15 cellular contexts compared by ENCODE assay signal in genomic region chr20:2973574-2973973, GRCh38.
DNase-seq lines count a peak whose midpoint lies in the region; ATAC-seq, FAIRE-seq and TF ChIP-seq lines count a peak whose summit lies in the region.
"Had no signal": no experiment of that assay in that cellular context is flagged by ENCODE, and none has a peak within 500 bp of the region (broad histone marks: within the 10 kb centered on the region; RNA-seq: fewer than 3 reads in every experiment).

No MANE protein-coding gene starts in this region.

- TF ChIP-seq CTCF in HepG2 (CRISPR knock-in tag; IDR thresholded peaks at IDR 0.05) (no peak), right lobe of liver (IDR thresholded peaks at IDR 0.05) (no peak), neural progenitor cell (IDR thresholded peaks at IDR 0.05) (no peak)

- H3K36me3 ChIP-seq in HepG2 (replicated peaks in 1 of 2; ENCODE audit: control insufficient read depth in 1 of 2, insufficient read depth in 2 of 2, low read length in 2 of 2) (peaks cover 5 to 12% of the 10 kb centered on the region in 2 experiments; a peak in 4 of 5 replicates), right lobe of liver (no peaks in the 10 kb centered on the region), neural progenitor cell (no peaks in the 10 kb centered on the region), MG63 (no peaks in the 10 kb centered on the region)

- ATAC-seq in HepG2 (peak; percentile 30; the same call in 2 of the 3 replicates), right lobe of liver (no peak)
- ATAC-seq in central memory CD8-positive, alpha-beta T cell (replicated peaks; ENCODE audit: extremely low read depth, poor library complexity, severe bottlenecking), result no peak
- no peak for ATAC-seq in activated naive CD4-positive, alpha-beta T cell treated with anti-CD3 and anti-CD28 coated beads, Interleukin-2, amount 50 U/mL, for 72 hours

- H3K9me3 ChIP-seq in HepG2 (ENCODE audit: low read length) (no peaks in the 10 kb centered on the region), right lobe of liver (no peaks in the 10 kb centered on the region), neural progenitor cell (ENCODE audit: low read depth) (no peaks in the 10 kb centered on the region), MG63 (no peaks in the 10 kb centered on the region)

- H4K20me1 ChIP-seq in HepG2 (ENCODE audit: insufficient read depth, low read length), result no peaks in the 10 kb centered on the region
- peaks cover 7% of the 10 kb centered on the region for H4K20me1 ChIP-seq in neural progenitor cell (ENCODE audit: low read depth)

- H3K4me2 ChIP-seq in HepG2 (ENCODE audit: low read depth, low read length) (no peak overlapping the region), neural progenitor cell (no peak overlapping the region)
- H3K4me2 ChIP-seq: BLaER1 treated with 17β-estradiol and CSF1 and Interleukin-3, amounts not matched to agents 10 nM and 100 nM had no signal

- WGBS in HepG2 (ENCODE audit: low lambda C conversion rate), result 94% methylated on average over 3 of the region's 3 CpGs
- 91% methylated on average over 2 of the region's 3 CpGs for WGBS in right lobe of liver (ENCODE audit: insufficient coverage, low coverage, low lambda C conversion rate, missing lambda C conversion rate)

- no peak overlapping the region for H2AFZ ChIP-seq in HepG2 (ENCODE audit: low read length)
- H2AFZ ChIP-seq in neural progenitor cell (replicated peaks), result no peak overlapping the region

- DNase-seq in HepG2 (ENCODE audit: low spot score) (peak; percentile 41), right lobe of liver (no peak), neural progenitor cell (ENCODE audit: low spot score) (peak; percentile 6), MG63 (no peak), NCI-H2081 treated with DMSO at 0.1 percent for 48 hours (lab: John Stamatoyannopoulos, UW) (no peak)
- no peak for DNase-seq in central memory CD8-positive, alpha-beta T cell (ENCODE audit: low spot score in 2 of 2)
- DNase-seq in activated naive CD4-positive, alpha-beta T cell treated with anti-CD3 and anti-CD28 coated beads, Interleukin-2, amount 50 U/mL, for 72 hours (ENCODE audit: low spot score in 2 of 2), result no peak
- DNase-seq: 8988T; ACHN; Calu3; CD4-positive, alpha-beta T cell; DMS 273 treated with DMSO at 0.1 percent for 48 hours; H7 had no signal

- CTCF ChIA-PET in HepG2 (lab: Yijun Ruan, JAX; ENCODE audit: low intra/inter-chr PET ratio, low total read pairs), result no interaction called here

- no TSS peak for BruUV-seq in HepG2 (replicated peaks; lab: Mats Ljungman, UMichigan)

- H3K27ac Mint-ChIP-seq in central memory CD8-positive, alpha-beta T cell (ENCODE audit: low read depth), result peak overlapping the region; percentile 26
- no peak overlapping the region for H3K27ac Mint-ChIP-seq in neural progenitor cell
- no peak overlapping the region for H3K27ac Mint-ChIP-seq in activated naive CD4-positive, alpha-beta T cell treated with anti-CD3 and anti-CD28 coated beads, Interleukin-2, amount 50 U/mL, for 72 hours
- H3K27ac Mint-ChIP-seq: CD4-positive, alpha-beta T cell had no signal

- peaks cover 18% of the 10 kb centered on the region for H3K4me1 Mint-ChIP-seq in central memory CD8-positive, alpha-beta T cell
- H3K4me1 Mint-ChIP-seq in neural progenitor cell, result no peaks in the 10 kb centered on the region

- peaks cover 15% of the 10 kb centered on the region for H3K36me3 Mint-ChIP-seq in central memory CD8-positive, alpha-beta T cell (ENCODE audit: insufficient read depth)
- peaks cover 17% of the 10 kb centered on the region for H3K36me3 Mint-ChIP-seq in neural progenitor cell
- peaks cover 6 to 10% of the 10 kb centered on the region in 2 donors for H3K36me3 Mint-ChIP-seq in activated naive CD4-positive, alpha-beta T cell treated with anti-CD3 and anti-CD28 coated beads, Interleukin-2, amount 50 U/mL, for 72 hours

- FAIRE-seq in HepG2 (lab: Jason Lieb, UNC), result no peak
- FAIRE-seq: GM18507 had no signal

- TF ChIP-seq POLR2A in HepG2 (IDR thresholded peaks at IDR 0.05; ENCODE audit: insufficient read depth in 1 of 2, low read depth in 2 of 2, low read length in 2 of 2), result no peak
- TF ChIP-seq POLR2A in right lobe of liver (IDR thresholded peaks at IDR 0.05), result no peak

- H3K4me3 ChIP-seq in HepG2 (replicated peaks in 1 of 3; ENCODE audit: insufficient read depth in 1 of 3, low read depth in 2 of 3, low read length in 3 of 3) (no peak overlapping the region), right lobe of liver (no peak overlapping the region), neural progenitor cell (no peak overlapping the region), MG63 (no peak overlapping the region)
- H3K4me3 ChIP-seq: BLaER1 treated with 17β-estradiol and CSF1 and Interleukin-3, amounts not matched to agents 10 nM and 100 nM had no signal

- H3K79me2 ChIP-seq in HepG2 (ENCODE audit: insufficient read depth, low read length) (no peaks in the 10 kb centered on the region), neural progenitor cell (ENCODE audit: low read depth) (peaks cover 6% of the 10 kb centered on the region)

- peaks cover 3% of the 10 kb centered on the region for H3F3A ChIP-seq in neural progenitor cell (ENCODE audit: low read depth)

- no peaks in the 10 kb centered on the region for H3K9me3 Mint-ChIP-seq in central memory CD8-positive, alpha-beta T cell
- no peaks in the 10 kb centered on the region for H3K9me3 Mint-ChIP-seq in neural progenitor cell
- no peaks in the 10 kb centered on the region for H3K9me3 Mint-ChIP-seq in activated naive CD4-positive, alpha-beta T cell treated with anti-CD3 and anti-CD28 coated beads, Interleukin-2, amount 50 U/mL, for 72 hours
- H3K9me3 Mint-ChIP-seq: CD4-positive, alpha-beta T cell had no signal

- no peaks in the 10 kb centered on the region for H3K27me3 Mint-ChIP-seq in central memory CD8-positive, alpha-beta T cell
- H3K27me3 Mint-ChIP-seq in neural progenitor cell (ENCODE audit: insufficient read depth, low read depth), result no peaks in the 10 kb centered on the region
- H3K27me3 Mint-ChIP-seq: CD4-positive, alpha-beta T cell had no signal

- POLR2A ChIA-PET in HepG2 (lab: Yijun Ruan, JAX), result interaction anchor here (0.7 kb wide), 1 partner anchor 26 kb away, joined by 3 read pairs; no protein-coding TSS in a partner anchor

- H3K4me3 Mint-ChIP-seq in central memory CD8-positive, alpha-beta T cell, result no peak overlapping the region
- no peak overlapping the region for H3K4me3 Mint-ChIP-seq in neural progenitor cell
- H3K4me3 Mint-ChIP-seq: CD4-positive, alpha-beta T cell had no signal

- H3K27me3 ChIP-seq in HepG2 (ENCODE audit: control insufficient read depth in 1 of 2, insufficient read depth in 2 of 2, low read length in 2 of 2) (no peaks in the 10 kb centered on the region), right lobe of liver (no peaks in the 10 kb centered on the region), neural progenitor cell (no peaks in the 10 kb centered on the region), MG63 (no peaks in the 10 kb centered on the region)
- H3K27me3 ChIP-seq: BLaER1 treated with 17β-estradiol and CSF1 and Interleukin-3, amounts not matched to agents 10 nM and 100 nM had no signal

- TF ChIP-seq EP300 in HepG2 (IDR thresholded peaks at IDR 0.05; ENCODE audit: low read depth in 2 of 2, low read length in 2 of 2) (no peak), HepG2 (CRISPR knock-in tag; IDR thresholded peaks at IDR 0.05; ENCODE audit: borderline replicate concordance) (no peak)

- no peak overlapping the region for H3K27ac ChIP-seq in HepG2 (ENCODE audit: extremely low read length, insufficient read depth, low read length)
- no peak overlapping the region for H3K27ac ChIP-seq in right lobe of liver
- no peak overlapping the region for H3K27ac ChIP-seq in neural progenitor cell
- H3K27ac ChIP-seq: BLaER1 treated with 17β-estradiol and CSF1 and Interleukin-3, amounts not matched to agents 10 nM and 100 nM had no signal

- peaks cover 22% of the 10 kb centered on the region for H3K4me1 ChIP-seq in HepG2 (ENCODE audit: insufficient read depth, low read length)
- H3K4me1 ChIP-seq in right lobe of liver, result no peaks in the 10 kb centered on the region
- no peaks in the 10 kb centered on the region for H3K4me1 ChIP-seq in neural progenitor cell

- in situ Hi-C loops in HepG2 (cut with HindIII; ENCODE audit: extremely low pct_ligation_motif_present, low pct_unique_long_range_greater_than_20kb), result no loop called here

- no peak for TF ChIP-seq RAD21 in HepG2 (CRISPR knock-in tag; IDR thresholded peaks at IDR 0.05)

- H3K9ac ChIP-seq in HepG2 (ENCODE audit: insufficient read depth, low read depth, low read length) (no peak overlapping the region), neural progenitor cell (no peak overlapping the region)
- H3K9ac ChIP-seq: BLaER1 treated with 17β-estradiol and CSF1 and Interleukin-3, amounts not matched to agents 10 nM and 100 nM had no signal

- intact Hi-C loops in HepG2 (cut with micrococcal nuclease; ENCODE audit: unreplicated experiment), result no loop called here
- intact Hi-C loops in right lobe of liver (cut with DNase I), result no loop called here

TF ChIP-seq in HepG2, 621 proteins besides CTCF, POLR2A, EP300 and RAD21:
- TF ChIP-seq, protein P1, sequence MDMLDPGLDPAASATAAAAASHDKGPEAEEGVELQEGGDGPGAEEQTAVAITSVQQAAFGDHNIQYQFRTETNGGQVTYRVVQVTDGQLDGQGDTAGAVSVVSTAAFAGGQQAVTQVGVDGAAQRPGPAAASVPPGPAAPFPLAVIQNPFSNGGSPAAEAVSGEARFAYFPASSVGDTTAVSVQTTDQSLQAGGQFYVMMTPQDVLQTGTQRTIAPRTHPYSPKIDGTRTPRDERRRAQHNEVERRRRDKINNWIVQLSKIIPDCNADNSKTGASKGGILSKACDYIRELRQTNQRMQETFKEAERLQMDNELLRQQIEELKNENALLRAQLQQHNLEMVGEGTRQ (IDR thresholded peaks at IDR 0.05; ENCODE audit: low read depth, low read length), result 0 out of 2 replicates have a peak, but pooled peaks have one; percentile 6
- TF ChIP-seq, protein P1 (CRISPR knock-in tag; IDR thresholded peaks at IDR 0.05; ENCODE audit: borderline replicate concordance), result no peak
- 0 out of 2 replicates have a peak, but pooled peaks have one; percentile 27 for TF ChIP-seq ZNF557 (CRISPR knock-in tag; IDR thresholded peaks at IDR 0.05)
- TF ChIP-seq DR1 (CRISPR knock-in tag; IDR thresholded peaks at IDR 0.05), result no peak
TF ChIP-seq in HepG2: peak in this region for 2.

Comparison
In these comparisons a context has a peak if more than half of its experiments do, and no peak if none do; other contexts are left out.
1. DNase-seq: peak in HepG2 (single experiment) and neural progenitor cell (single experiment); none in right lobe of liver (0 of 3), central memory CD8-positive, alpha-beta T cell (0 of 2), MG63 (single experiment), activated naive CD4-positive, alpha-beta T cell treated with anti-CD3 and anti-CD28 coated beads, Interleukin-2, amount 50 U/mL, for 72 hours (0 of 2) and NCI-H2081 treated with DMSO at 0.1 percent for 48 hours (single experiment).